8 cellular contexts compared by ENCODE assay signal in genomic region chr16:85296859-85297698, GRCh38.
DNase-seq lines count a peak whose midpoint lies in the region; ATAC-seq and TF ChIP-seq lines count a peak whose summit lies in the region.

No MANE protein-coding gene starts in this region.

- ATAC-seq in T-helper 17 cell: peak; percentile 79
- ATAC-seq in body of pancreas: peak; percentile 75

- peaks cover 4% of the 10 kb centered on the region for H3K4me1 Mint-ChIP-seq in T-helper 17 cell

- H3K36me3 ChIP-seq in body of pancreas (replicated peaks in 1 of 2; ENCODE audit: insufficient read depth in 1 of 2, low read depth in 2 of 2) (no peaks in the 10 kb centered on the region), kidney epithelial cell (ENCODE audit: control insufficient read depth, insufficient read depth, low read length) (no peaks in the 10 kb centered on the region)

- TF ChIP-seq POLR2A in body of pancreas (IDR thresholded peaks at IDR 0.05): no peak

- no peak overlapping the region for H3K4me3 ChIP-seq in HL-60 (replicated peaks; ENCODE audit: insufficient read depth, low read length)
- no peak overlapping the region for H3K4me3 ChIP-seq in body of pancreas
- H3K4me3 ChIP-seq in kidney epithelial cell (ENCODE audit: low read depth, low read length): no peak overlapping the region

- H3K27ac Mint-ChIP-seq in T-helper 17 cell: no peak overlapping the region

- peaks cover 15% of the 10 kb centered on the region for H3K4me1 ChIP-seq in body of pancreas

- H3K27me3 Mint-ChIP-seq in T-helper 17 cell: peaks cover 14% of the 10 kb centered on the region

- WGBS in body of pancreas, 2 donors: 26 to 44% methylated on average over 10 to 18 of the region's 18 CpGs

- peak overlapping the region; percentile 51 for H3K27ac ChIP-seq in C4-2B
- no peak overlapping the region for H3K27ac ChIP-seq in HL-60 (replicated peaks)
- H3K27ac ChIP-seq in body of pancreas: no peak overlapping the region

- H3K9me3 ChIP-seq in T-helper 17 cell (ENCODE audit: control insufficient read depth, low read length, poor library complexity, severe bottlenecking) (no peaks in the 10 kb centered on the region), body of pancreas (no peaks in the 10 kb centered on the region)

- H3K27me3 ChIP-seq in HL-60 (ENCODE audit: insufficient read depth, poor library complexity, severe bottlenecking): peaks cover 3% of the 10 kb centered on the region
- no peaks in the 10 kb centered on the region for H3K27me3 ChIP-seq in body of pancreas
- H3K27me3 ChIP-seq in kidney epithelial cell (ENCODE audit: control insufficient read depth, insufficient read depth, low read length): peaks cover 13% of the 10 kb centered on the region

- DNase-seq in HL-60 (ENCODE audit: low read depth in 1 of 2, low spot score in 1 of 2) (peak in 1 of 2 experiments; percentile 56), T-helper 17 cell (peak in 1 of 3 donors; percentile 44), body of pancreas (peak; percentile 54 to 70 (median 66)), kidney epithelial cell (ENCODE audit: low read depth) (no peak), islet precursor cell (no peak), NCI-H774 (lab: John Stamatoyannopoulos, UW) (no peak)
- peak; percentile 16 for DNase-seq in stimulated activated CD8-positive, alpha-beta memory T cell treated with anti-CD3 and anti-CD28 coated beads, Interleukin-15, amount 100 ng/mL, for 24 hours (ENCODE audit: low read depth)

- intact Hi-C loops in body of pancreas (cut with DNase I): no loop called here

- no peaks in the 10 kb centered on the region for H3K36me3 Mint-ChIP-seq in T-helper 17 cell (ENCODE audit: low read depth)

- peak; percentile 85 for TF ChIP-seq CTCF in C4-2B (conservative IDR thresholded peaks at IDR 0.05)
- TF ChIP-seq CTCF in HL-60 (IDR thresholded peaks at IDR 0.05; ENCODE audit: insufficient read depth, low read length): peak; percentile 78
- peak; percentile 57 to 80 (median 69) for TF ChIP-seq CTCF in body of pancreas (IDR thresholded peaks at IDR 0.05)
- peak; percentile 74 for TF ChIP-seq CTCF in kidney epithelial cell (IDR thresholded peaks at IDR 0.05; ENCODE audit: insufficient read depth, low read length, poor library complexity, severe bottlenecking)

- H3K4me3 Mint-ChIP-seq in T-helper 17 cell: no peak overlapping the region

Comparison
In these comparisons a context has a peak if more than half of its experiments do, and no peak if none do; other contexts are left out.
1. DNase-seq: peak in body of pancreas (4 of 4) and stimulated activated CD8-positive, alpha-beta memory T cell treated with anti-CD3 and anti-CD28 coated beads, Interleukin-15, amount 100 ng/mL, for 24 hours (single experiment); none in kidney epithelial cell (single experiment), islet precursor cell (single experiment) and NCI-H774 (single experiment).
2. Peak in every context shown above with its lines, with median percentiles within 50 percentile points of each other: CTCF ChIP-seq.